Comparison of ENCODE assay signal across 8 cellular contexts in genomic region chrX:16870861-16871584, GRCh38. TPM values are rescaled to one million over a fixed set of nuclear protein-coding genes. Genes with fewer than 3 reads are reported as not detected.
DNase-seq lines count a peak whose midpoint lies in the region; ATAC-seq and TF ChIP-seq lines count a peak whose summit lies in the region.

No MANE protein-coding gene starts in this region.

- CTCF ChIA-PET in RWPE1 (lab: Yijun Ruan, JAX), result interaction anchor here (0.7 kb wide), 1 partner anchor 34 kb away, joined by 3 read pairs; no protein-coding TSS in a partner anchor

- DNase-seq in NCI-H524 (lab: John Stamatoyannopoulos, UW) (peak; percentile 21 to 56), NCI-H524 treated with DMSO at 0.1 percent for 48 hours (lab: John Stamatoyannopoulos, UW) (no peak), RWPE1 (ENCODE audit: low spot score) (no peak), coronary artery (ENCODE audit: low spot score) (peak; percentile 79), lung (ENCODE audit: low spot score) (no peak), COLO829 (ENCODE audit: low spot score) (no peak)

- H3K9me3 ChIP-seq in lung (ENCODE audit: control insufficient read depth in 2 of 2, insufficient read depth in 1 of 2, low read length in 1 of 2) (no peaks in the 10 kb centered on the region), thymus (ENCODE audit: control insufficient read depth) (no peaks in the 10 kb centered on the region)

- no peak for TF ChIP-seq CTCF in RWPE1 (conservative IDR thresholded peaks at IDR 0.05; ENCODE audit: low read depth)
- no peak for TF ChIP-seq CTCF in coronary artery (IDR thresholded peaks at IDR 0.05)
- TF ChIP-seq CTCF in lung (IDR thresholded peaks at IDR 0.05; ENCODE audit: control extremely low read depth, extremely low read depth), result no peak

- peak overlapping the region; percentile 91 for H3K27ac ChIP-seq in RWPE1
- peak overlapping the region; percentile 72 to 84 for H3K27ac ChIP-seq in coronary artery
- peak overlapping the region; percentile 68 to 96 for H3K27ac ChIP-seq in lung (ENCODE audit: low read depth in 1 of 2, low read length in 1 of 2)
- peak overlapping the region; percentile 94 for H3K27ac ChIP-seq in thymus (ENCODE audit: low read depth)

- POLR2A ChIA-PET in RWPE1 (lab: Yijun Ruan, JAX; ENCODE audit: low non-redundant PET), result no interaction called here

- peaks cover 0 to 8% of the 10 kb centered on the region in 2 donors for H3K4me1 ChIP-seq in lung (ENCODE audit: control insufficient read depth in 2 of 2, insufficient read depth in 2 of 2, low read length in 2 of 2)
- peaks cover 6% of the 10 kb centered on the region for H3K4me1 ChIP-seq in thymus (ENCODE audit: control insufficient read depth, insufficient read depth, low read length)

- WGBS in lung, 2 donors, result 2 to 18% methylated on average over 32 to 35 of the region's 35 CpGs
- 5% methylated on average over 35 of the region's 35 CpGs for WGBS in thymus

- H3K27me3 ChIP-seq in lung (ENCODE audit: control insufficient read depth, insufficient read depth) (no peaks in the 10 kb centered on the region), thymus (ENCODE audit: control insufficient read depth, insufficient read depth) (no peaks in the 10 kb centered on the region)

- H3K4me3 ChIP-seq in coronary artery (peak overlapping the region; percentile 76), lung (peak overlapping the region; percentile 29), thymus (ENCODE audit: low read length) (peak overlapping the region; percentile 65)

- ATAC-seq in HG03064 (IDR thresholded peaks at IDR 0.05; ENCODE audit: low read depth, unreplicated experiment) (peak; percentile 10), lung (ENCODE audit: insufficient read depth, low FRiP score) (peak; percentile 1)

- no peaks in the 10 kb centered on the region for H3K36me3 ChIP-seq in lung (ENCODE audit: control insufficient read depth in 2 of 2, insufficient read depth in 2 of 2, low read length in 2 of 2)
- H3K36me3 ChIP-seq in thymus (ENCODE audit: control insufficient read depth, insufficient read depth), result no peaks in the 10 kb centered on the region

RNA-seq across cellular contexts. Expression of gene RBBP7, which starts 0.9 kb away (rescaled TPM):
- 10 to 100 TPM; 82.8 to 84.6 TPM for total RNA-seq in lung
- 100 to 1,000 TPM in 1 of 2 donors, 10 to 100 TPM in 1; 52.3 to 117 TPM for polyA plus RNA-seq in lung
- 167 TPM for polyA plus RNA-seq in thymus

Comparison
In these comparisons a context has a peak if more than half of its experiments do, and no peak if none do; other contexts are left out.
1. DNase-seq: peak in NCI-H524 (2 of 2) and coronary artery (single experiment); none in NCI-H524 treated with DMSO at 0.1 percent for 48 hours (single experiment), RWPE1 (single experiment), lung (single experiment) and COLO829 (single experiment).
2. Peak in every context shown above with its lines, with median percentiles within 50 percentile points of each other: H3K27ac ChIP-seq and H3K4me3 ChIP-seq.